In the genomic region with DNA sequence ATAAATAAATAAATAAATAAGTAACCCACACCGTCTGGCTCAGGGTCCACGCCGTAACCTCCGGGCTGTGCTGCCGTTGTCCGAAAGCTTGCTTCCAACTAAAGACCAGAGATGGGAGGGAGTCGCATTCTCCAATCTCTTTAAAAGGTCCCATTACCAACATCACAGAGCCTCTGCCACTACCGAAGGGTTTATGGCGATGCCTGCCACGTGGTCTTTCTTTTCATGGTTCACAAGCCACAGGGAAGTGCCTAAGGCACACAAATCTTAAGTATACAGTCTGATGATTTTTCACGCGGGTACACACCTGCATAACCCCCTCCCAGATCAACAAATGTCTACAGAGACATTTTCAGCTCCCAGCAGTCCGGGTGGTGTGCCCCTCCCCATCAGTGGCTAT, we compare ENCODE assay signal across 8 cellular contexts. TPM values are rescaled to one million over a fixed set of nuclear protein-coding genes. Genes with fewer than 3 reads are reported as not detected.
DNase-seq lines count a peak whose midpoint lies in the region; ATAC-seq and TF ChIP-seq lines count a peak whose summit lies in the region.

No MANE protein-coding gene starts in this region.

- H3K4me1 Mint-ChIP-seq in CD4-positive, CD25-positive, alpha-beta regulatory T cell: peaks cover 28 to 58% (median 36%) of the 10 kb centered on the region in 4 donors
- peaks cover 47 to 55% (median 55%) of the 10 kb centered on the region in 3 donors for H3K4me1 Mint-ChIP-seq in IgD-negative memory B cell

- TF ChIP-seq CTCF in astrocyte of the spinal cord (IDR thresholded peaks at IDR 0.05; ENCODE audit: low read depth, low read length) (no peak), right atrium auricular region (IDR thresholded peaks at IDR 0.05) (no peak)

- no peak overlapping the region for H2BK5ac ChIP-seq in mesendoderm (ENCODE audit: low read length)

- H2BK15ac ChIP-seq in mesendoderm (replicated peaks; ENCODE audit: low read depth): no peak overlapping the region

- no peak overlapping the region for H3K18ac ChIP-seq in mesendoderm (ENCODE audit: low read length)

- H3K27ac ChIP-seq in CD4-positive, CD25-positive, alpha-beta regulatory T cell (ENCODE audit: insufficient read depth, low read length, poor library complexity, severe bottlenecking): peak overlapping the region; percentile 38
- H3K27ac ChIP-seq in mesendoderm (ENCODE audit: low read depth, low read length): no peak overlapping the region
- H3K27ac ChIP-seq in right atrium auricular region: no peak overlapping the region

- in situ Hi-C loops in astrocyte of the spinal cord (cut with HindIII; ENCODE audit: low sequenced_read_pairs): no loop called here

- DNase-seq in CD4-positive, CD25-positive, alpha-beta regulatory T cell: peak in 2 of 3 donors; percentile 20 to 39
- DNase-seq in astrocyte of the spinal cord (ENCODE audit: low read depth, low spot score) (peak; percentile 29), mesendoderm (no peak), inferior parietal cortex (ENCODE audit: extremely low spot score) (no peak), right atrium auricular region (ENCODE audit: low spot score) (no peak)
- DNase-seq in activated CD4-positive, CD25-positive, alpha-beta regulatory T cell treated with anti-CD3 and anti-CD28 coated beads, Interleukin-2, amount 50 U/mL, for 72 hours: no peak

- H3K4ac ChIP-seq in mesendoderm (ENCODE audit: low read depth, low read length): no peak overlapping the region

- H4K5ac ChIP-seq in mesendoderm (ENCODE audit: low read length): no peak overlapping the region

- peak overlapping the region; percentile 89 to 96 (median 92) for H3K27ac Mint-ChIP-seq in CD4-positive, CD25-positive, alpha-beta regulatory T cell
- H3K27ac Mint-ChIP-seq in IgD-negative memory B cell: peak overlapping the region; percentile 93 to 96 (median 94)

- ATAC-seq in CD4-positive, CD25-positive, alpha-beta regulatory T cell (ENCODE audit: low read depth in 2 of 2): no peak
- ATAC-seq in GM21737 (IDR thresholded peaks at IDR 0.05; ENCODE audit: unreplicated experiment): no peak

- no peaks in the 10 kb centered on the region for H3K9me3 ChIP-seq in CD4-positive, CD25-positive, alpha-beta regulatory T cell (ENCODE audit: control insufficient read depth in 2 of 2, low read length in 2 of 2)
- H3K9me3 ChIP-seq in right atrium auricular region: no peaks in the 10 kb centered on the region

- peaks cover 29% of the 10 kb centered on the region for H3K79me2 ChIP-seq in mesendoderm (ENCODE audit: control insufficient read depth, insufficient read depth, low read length)

- peaks cover 21% of the 10 kb centered on the region for H3K36me3 Mint-ChIP-seq in CD4-positive, CD25-positive, alpha-beta regulatory T cell
- peaks cover 10% of the 10 kb centered on the region for H3K36me3 Mint-ChIP-seq in IgD-negative memory B cell

- peaks cover 7% of the 10 kb centered on the region for H3K27me3 Mint-ChIP-seq in CD4-positive, CD25-positive, alpha-beta regulatory T cell
- H3K27me3 Mint-ChIP-seq in IgD-negative memory B cell: no peaks in the 10 kb centered on the region

- H3K4me2 ChIP-seq in mesendoderm (ENCODE audit: low read length): peak overlapping the region; percentile 90

- no peak overlapping the region for H2BK120ac ChIP-seq in mesendoderm (ENCODE audit: low read depth, low read length)

- peak overlapping the region; percentile 85 for H3K9ac ChIP-seq in mesendoderm (ENCODE audit: low read length)

- H3K4me3 Mint-ChIP-seq in CD4-positive, CD25-positive, alpha-beta regulatory T cell: peak overlapping the region; percentile 89 to 98 (median 97)
- peak overlapping the region; percentile 96 to 99 (median 98) for H3K4me3 Mint-ChIP-seq in IgD-negative memory B cell

- H3K27me3 ChIP-seq in CD4-positive, CD25-positive, alpha-beta regulatory T cell (ENCODE audit: control insufficient read depth, insufficient read depth, low read length): no peaks in the 10 kb centered on the region
- H3K27me3 ChIP-seq in mesendoderm (ENCODE audit: insufficient read depth, low read length, poor library complexity) (no peaks in the 10 kb centered on the region), right atrium auricular region (no peaks in the 10 kb centered on the region)

- H3K4me1 ChIP-seq in CD4-positive, CD25-positive, alpha-beta regulatory T cell (ENCODE audit: control insufficient read depth, insufficient read depth, low read length, poor library complexity, severe bottlenecking): peaks cover 58% of the 10 kb centered on the region
- H3K4me1 ChIP-seq in mesendoderm (ENCODE audit: control insufficient read depth, low read depth, low read length) (peaks cover 2% of the 10 kb centered on the region), right atrium auricular region (peaks cover 0 to 28% of the 10 kb centered on the region in 2 donors)

- peak overlapping the region; percentile 90 for H3K56ac ChIP-seq in mesendoderm (ENCODE audit: low read length)

- peaks cover 0 to 1% (median 0%) of the 10 kb centered on the region in 7 donors for H3K9me3 Mint-ChIP-seq in CD4-positive, CD25-positive, alpha-beta regulatory T cell
- no peaks in the 10 kb centered on the region for H3K9me3 Mint-ChIP-seq in IgD-negative memory B cell

- H3K79me1 ChIP-seq in mesendoderm (ENCODE audit: low read length): peaks cover 11% of the 10 kb centered on the region

- no peaks in the 10 kb centered on the region for H3K36me3 ChIP-seq in CD4-positive, CD25-positive, alpha-beta regulatory T cell (ENCODE audit: control insufficient read depth, insufficient read depth, low read length)
- no peaks in the 10 kb centered on the region for H3K36me3 ChIP-seq in mesendoderm (ENCODE audit: control insufficient read depth, insufficient read depth, low read length)
- no peaks in the 10 kb centered on the region for H3K36me3 ChIP-seq in right atrium auricular region

- peak overlapping the region; percentile 96 for H3K4me3 ChIP-seq in CD4-positive, CD25-positive, alpha-beta regulatory T cell (ENCODE audit: low read depth, low read length)
- H3K4me3 ChIP-seq in astrocyte of the spinal cord (ENCODE audit: low read depth, low read length) (peak overlapping the region; percentile 87), mesendoderm (ENCODE audit: low read length) (peak overlapping the region; percentile 81), right atrium auricular region (peak overlapping the region in 1 of 2 donors; percentile 76)

- H2AK5ac ChIP-seq in mesendoderm (ENCODE audit: low read length): no peak overlapping the region

- no peak overlapping the region for H4K8ac ChIP-seq in mesendoderm (ENCODE audit: low read depth, low read length)

- WGBS in mesendoderm (ENCODE audit: extremely low coverage, insufficient coverage, low lambda C conversion rate): no CpG with 5 or more reads among the region's 13 CpGs

- H3K23ac ChIP-seq in mesendoderm (ENCODE audit: low read length): no peak overlapping the region

RNA-seq across cellular contexts. Expression of a gene that starts 1.4 kb away (rescaled TPM):
- total RNA-seq in CD4-positive, CD25-positive, alpha-beta regulatory T cell: 353 TPM
- 100 to 1,000 TPM; 450 to 761 (median 584) TPM for polyA plus RNA-seq in CD4-positive, CD25-positive, alpha-beta regulatory T cell
- polyA plus RNA-seq in IgD-negative memory B cell: 725 TPM
- polyA plus RNA-seq in mesendoderm (2013, experiment 1 of 2): 102 TPM
- polyA plus RNA-seq in mesendoderm (2013, experiment 2 of 2): 104 TPM
- total RNA-seq in right atrium auricular region: 10 to 100 TPM in 1 of 2 donors, 1 to 10 TPM in 1; 8.0 to 27.1 TPM

RNA-seq across cellular contexts. Expression of a gene that starts 31.8 kb away (rescaled TPM):
- total RNA-seq in CD4-positive, CD25-positive, alpha-beta regulatory T cell: 86.0 TPM
- polyA plus RNA-seq in CD4-positive, CD25-positive, alpha-beta regulatory T cell: 10 to 100 TPM; 28.1 to 43.4 (median 35.1) TPM
- polyA plus RNA-seq in IgD-negative memory B cell: 34.1 TPM
- 6.7 TPM for polyA plus RNA-seq in mesendoderm (2013, experiment 1 of 2)
- 7.3 TPM for polyA plus RNA-seq in mesendoderm (2013, experiment 2 of 2)
- total RNA-seq in right atrium auricular region: 10 to 100 TPM; 36.2 to 44.1 TPM

Comparison
In these comparisons a context has a peak if more than half of its experiments do, and no peak if none do; other contexts are left out.
1. DNase-seq: peak in CD4-positive, CD25-positive, alpha-beta regulatory T cell (2 of 3) and astrocyte of the spinal cord (single experiment); none in mesendoderm (single experiment), inferior parietal cortex (single experiment), activated CD4-positive, CD25-positive, alpha-beta regulatory T cell treated with anti-CD3 and anti-CD28 coated beads, Interleukin-2, amount 50 U/mL, for 72 hours (single experiment) and right atrium auricular region (single experiment).
2. RNA of a gene that starts 1.4 kb away (total RNA-seq): 353 TPM in CD4-positive, CD25-positive, alpha-beta regulatory T cell (single experiment); 8.0 to 27.1 TPM in right atrium auricular region; every median in the first group is over 10 times any median in the second.